In the genomic region with DNA sequence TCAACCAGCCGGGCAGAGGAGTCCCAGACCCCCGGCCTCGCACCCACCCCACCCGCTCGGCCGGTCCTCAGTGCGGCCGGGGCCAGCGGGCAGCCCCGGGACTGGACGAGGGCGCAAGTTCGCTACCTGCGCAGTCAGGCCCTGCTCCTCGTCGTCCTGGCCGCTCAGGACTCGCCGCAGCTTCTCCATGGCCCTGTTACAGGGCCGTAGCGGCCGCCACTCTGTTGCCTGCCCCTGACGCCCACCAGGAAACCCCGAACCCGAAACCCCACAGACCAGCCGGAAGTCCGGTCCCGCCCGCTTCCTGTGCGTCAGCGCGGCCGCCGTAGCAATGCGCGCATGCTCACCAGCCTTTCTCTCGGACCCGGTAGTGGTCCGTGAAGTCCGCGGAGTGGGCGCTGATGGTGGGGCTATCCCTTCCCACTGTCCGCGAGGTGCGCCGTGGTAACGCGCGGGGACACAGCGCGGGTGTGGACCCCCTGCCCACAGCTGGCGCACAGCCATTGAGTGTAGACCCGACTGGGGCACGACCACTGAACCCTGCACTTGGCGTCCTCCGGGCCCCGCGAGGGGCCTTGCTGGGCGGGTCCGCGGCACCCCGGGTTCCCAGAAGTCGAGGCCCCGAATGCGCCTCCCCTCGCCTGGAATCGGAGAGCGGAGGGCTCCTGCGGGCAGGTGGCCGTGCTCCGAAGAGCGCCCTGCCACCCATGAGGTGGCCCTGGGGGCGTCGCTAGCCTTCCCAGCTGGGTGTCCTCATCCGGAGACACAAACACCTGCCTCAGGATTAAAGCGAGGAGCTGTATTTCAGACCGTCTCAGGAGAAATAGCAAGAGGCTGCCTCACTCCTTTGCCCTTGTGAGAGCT, we compare ENCODE assay signal across 8 cellular contexts. TPM values are rescaled to one million over a fixed set of nuclear protein-coding genes. Genes with fewer than 3 reads are reported as not detected.
A peak's percentile ranks its signal among the peaks of the same experiment; 100 is the strongest.
DNase-seq lines count a peak whose midpoint lies in the region; ATAC-seq lines count a peak whose summit lies in the region.

Gene SFT2D1, minus strand, starts transcription at position 253 of the 864 bp plus-strand sequence. Its CDS starts 64 bp downstream, at position 189.

- peak within 1 kb of the TSS; percentile 80 for H3K27ac Mint-ChIP-seq in activated CD4-positive, alpha-beta T cell treated with anti-CD3 and anti-CD28 coated beads for 36 hours

- peak within 1 kb of the TSS; percentile 89 for H3K27ac ChIP-seq in cingulate gyrus (ENCODE audit: low read depth, low read length)

- peak; percentile 88 for ATAC-seq in GM18873 (IDR thresholded peaks at IDR 0.05; ENCODE audit: low FRiP score, unreplicated experiment)
- ATAC-seq in HG03135 (IDR thresholded peaks at IDR 0.05; ENCODE audit: unreplicated experiment), result peak; percentile 91
- peak; percentile 75 for ATAC-seq in activated CD4-positive, alpha-beta T cell treated with anti-CD3 and anti-CD28 coated beads for 36 hours
- peak; percentile 97 for ATAC-seq in left colon

- no peaks in the 10 kb centered on the region for H3K27me3 Mint-ChIP-seq in activated CD4-positive, alpha-beta T cell treated with anti-CD3 and anti-CD28 coated beads for 36 hours

- CTCF ChIA-PET in activated CD4-positive, alpha-beta T cell treated with anti-CD3 and anti-CD28 coated beads for 36 hours (lab: Charles Lee), result interaction anchor here (1.3 kb wide), 1 partner anchor 39 kb away, joined by 6 read pairs; no protein-coding TSS in a partner anchor

- peak within 1 kb of the TSS; percentile 81 for H3K4me3 Mint-ChIP-seq in activated CD4-positive, alpha-beta T cell treated with anti-CD3 and anti-CD28 coated beads for 36 hours

- no peaks in the 10 kb centered on the region for H3K9me3 Mint-ChIP-seq in activated CD4-positive, alpha-beta T cell treated with anti-CD3 and anti-CD28 coated beads for 36 hours (ENCODE audit: low read depth)

- intact Hi-C loops in activated CD4-positive, alpha-beta T cell treated with anti-CD3 and anti-CD28 coated beads for 36 hours (cut with DNase I, micrococcal nuclease), result loop anchor here (1.0 to 5.0 kb wide), 4 partner anchors 30 to 610 kb away; partner anchors contain the start of gene RPS6KA2 (in 1 of the 2)
- intact Hi-C loops in left colon (cut with DNase I, micrococcal nuclease), result loop anchor here in 1 of 2 donors (5.0 kb wide), 1 partner anchor 45 kb away; no protein-coding TSS in a partner anchor

- POLR2A ChIA-PET in activated CD4-positive, alpha-beta T cell treated with anti-CD3 and anti-CD28 coated beads for 36 hours (lab: Charles Lee), result interaction anchor here (0.7 to 1.0 kb wide), 2 partner anchors 9 to 146 kb away, joined by 4 to 11 read pairs; no protein-coding TSS in a partner anchor

- peaks cover 14% of the 10 kb centered on the region for H3K4me1 Mint-ChIP-seq in activated CD4-positive, alpha-beta T cell treated with anti-CD3 and anti-CD28 coated beads for 36 hours

- H3K36me3 Mint-ChIP-seq in activated CD4-positive, alpha-beta T cell treated with anti-CD3 and anti-CD28 coated beads for 36 hours (ENCODE audit: low read depth), result peaks cover 6% of the 10 kb centered on the region

- DNase-seq in AG08396 (ENCODE audit: low spot score), result peak; percentile 95
- DNase-seq in NCI-H345 treated with DMSO at 0.1 percent for 48 hours (lab: John Stamatoyannopoulos, UW; ENCODE audit: unreplicated experiment), result peak; percentile 58
- DNase-seq in activated CD4-positive, alpha-beta T cell treated with anti-CD3 and anti-CD28 coated beads for 36 hours, result peak; percentile 80
- peak; percentile 87 to 92 for DNase-seq in left colon
- peak; percentile 59 to 74 for DNase-seq in stimulated activated CD4-positive, alpha-beta T cell treated with anti-CD3 and anti-CD28 coated beads, Interleukin-1b, Interleukin-23, amount 100 ng/mL, for 4 hours (ENCODE audit: low read depth in 2 of 2)

RNA-seq across cellular contexts. Expression of gene SFT2D1, which starts in this region (rescaled TPM):
- total RNA-seq in activated CD4-positive, alpha-beta T cell treated with anti-CD3 and anti-CD28 coated beads for 36 hours, result 10 to 100 TPM; 39.8 to 54.2 TPM
- total RNA-seq in left colon, result 10 to 100 TPM; 57.7 to 64.7 TPM

Comparison
In these comparisons a context has a peak if more than half of its experiments do, and no peak if none do; other contexts are left out.
1. Peak in every context shown above with its lines: DNase-seq, ATAC-seq and H3K27ac ChIP-seq.